In the genomic region with DNA sequence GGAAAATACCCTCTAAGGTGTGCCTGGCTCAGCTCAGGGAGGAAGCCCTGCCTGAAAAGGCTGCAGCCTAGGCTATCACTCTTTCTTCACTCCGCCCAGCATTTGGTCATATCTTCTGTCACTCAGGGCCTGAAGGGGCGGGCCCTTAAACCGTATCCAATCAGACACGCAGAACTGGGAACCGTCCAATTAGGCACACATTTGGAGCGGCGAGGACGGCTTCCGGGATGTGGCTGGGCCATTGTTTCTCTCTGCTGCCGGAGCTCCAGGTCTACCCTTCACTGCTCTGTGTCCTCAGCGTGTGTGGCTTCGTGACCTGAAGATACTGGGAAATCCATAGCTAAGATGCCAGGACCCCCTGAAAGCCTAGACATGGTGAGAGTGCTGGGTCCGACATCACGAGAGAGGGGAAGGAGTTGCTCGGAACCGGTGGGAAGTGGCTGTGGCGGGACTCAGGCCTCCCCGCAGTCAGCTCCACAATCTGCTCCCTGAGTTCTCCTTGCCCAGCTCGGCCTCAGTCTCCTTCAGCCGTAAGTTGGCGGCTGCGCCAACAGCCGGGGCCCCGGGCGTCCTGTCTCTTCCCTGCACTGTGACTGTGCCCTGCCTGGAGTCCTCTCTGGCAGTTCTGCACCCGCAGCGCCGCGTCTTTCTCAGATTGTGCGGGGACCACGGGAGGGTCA, we compare ENCODE assay signal across 1 cellular context.
TF ChIP-seq lines count a peak whose summit lies in the region.

Gene ZNF493 (plus strand): TSS at position 241 of the 680 bp plus-strand sequence. CDS start 105 bp downstream, at position 346.

TF ChIP-seq in HepG2, 621 proteins besides CTCF, POLR2A, EP300 and RAD21 (continued from another document and continues in another):
- TF ChIP-seq, protein P1, sequence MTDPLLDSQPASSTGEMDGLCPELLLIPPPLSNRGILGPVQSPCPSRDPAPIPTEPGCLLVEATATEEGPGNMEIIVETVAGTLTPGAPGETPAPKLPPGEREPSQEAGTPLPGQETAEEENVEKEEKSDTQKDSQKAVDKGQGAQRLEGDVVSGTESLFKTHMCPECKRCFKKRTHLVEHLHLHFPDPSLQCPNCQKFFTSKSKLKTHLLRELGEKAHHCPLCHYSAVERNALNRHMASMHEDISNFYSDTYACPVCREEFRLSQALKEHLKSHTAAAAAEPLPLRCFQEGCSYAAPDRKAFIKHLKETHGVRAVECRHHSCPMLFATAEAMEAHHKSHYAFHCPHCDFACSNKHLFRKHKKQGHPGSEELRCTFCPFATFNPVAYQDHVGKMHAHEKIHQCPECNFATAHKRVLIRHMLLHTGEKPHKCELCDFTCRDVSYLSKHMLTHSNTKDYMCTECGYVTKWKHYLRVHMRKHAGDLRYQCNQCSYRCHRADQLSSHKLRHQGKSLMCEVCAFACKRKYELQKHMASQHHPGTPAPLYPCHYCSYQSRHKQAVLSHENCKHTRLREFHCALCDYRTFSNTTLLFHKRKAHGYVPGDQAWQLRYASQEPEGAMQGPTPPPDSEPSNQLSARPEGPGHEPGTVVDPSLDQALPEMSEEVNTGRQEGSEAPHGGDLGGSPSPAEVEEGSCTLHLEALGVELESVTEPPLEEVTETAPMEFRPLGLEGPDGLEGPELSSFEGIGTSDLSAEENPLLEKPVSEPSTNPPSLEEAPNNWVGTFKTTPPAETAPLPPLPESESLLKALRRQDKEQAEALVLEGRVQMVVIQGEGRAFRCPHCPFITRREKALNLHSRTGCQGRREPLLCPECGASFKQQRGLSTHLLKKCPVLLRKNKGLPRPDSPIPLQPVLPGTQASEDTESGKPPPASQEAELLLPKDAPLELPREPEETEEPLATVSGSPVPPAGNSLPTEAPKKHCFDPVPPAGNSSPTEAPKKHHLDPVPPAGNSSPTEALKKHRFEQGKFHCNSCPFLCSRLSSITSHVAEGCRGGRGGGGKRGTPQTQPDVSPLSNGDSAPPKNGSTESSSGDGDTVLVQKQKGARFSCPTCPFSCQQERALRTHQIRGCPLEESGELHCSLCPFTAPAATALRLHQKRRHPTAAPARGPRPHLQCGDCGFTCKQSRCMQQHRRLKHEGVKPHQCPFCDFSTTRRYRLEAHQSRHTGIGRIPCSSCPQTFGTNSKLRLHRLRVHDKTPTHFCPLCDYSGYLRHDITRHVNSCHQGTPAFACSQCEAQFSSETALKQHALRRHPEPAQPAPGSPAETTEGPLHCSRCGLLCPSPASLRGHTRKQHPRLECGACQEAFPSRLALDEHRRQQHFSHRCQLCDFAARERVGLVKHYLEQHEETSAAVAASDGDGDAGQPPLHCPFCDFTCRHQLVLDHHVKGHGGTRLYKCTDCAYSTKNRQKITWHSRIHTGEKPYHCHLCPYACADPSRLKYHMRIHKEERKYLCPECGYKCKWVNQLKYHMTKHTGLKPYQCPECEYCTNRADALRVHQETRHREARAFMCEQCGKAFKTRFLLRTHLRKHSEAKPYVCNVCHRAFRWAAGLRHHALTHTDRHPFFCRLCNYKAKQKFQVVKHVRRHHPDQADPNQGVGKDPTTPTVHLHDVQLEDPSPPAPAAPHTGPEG (CRISPR knock-in tag; IDR thresholded peaks at IDR 0.05) = no peak
- no peak for TF ChIP-seq ZFP36 (IDR thresholded peaks at IDR 0.05; ENCODE audit: borderline replicate concordance, low read depth, low read length, partially characterized antibody)
- no peak for TF ChIP-seq ATF6 (CRISPR knock-in tag; conservative IDR thresholded peaks at IDR 0.05)
- TF ChIP-seq ZNF703 (CRISPR knock-in tag; IDR thresholded peaks at IDR 0.05; ENCODE audit: borderline replicate concordance) = no peak
- no peak for TF ChIP-seq ZNF44 (CRISPR knock-in tag; IDR thresholded peaks at IDR 0.05)
- TF ChIP-seq ZNF354B (CRISPR knock-in tag; IDR thresholded peaks at IDR 0.05) = no peak
- TF ChIP-seq ZNF224 (CRISPR knock-in tag; IDR thresholded peaks at IDR 0.05) = no peak
- TF ChIP-seq U2AF2 (IDR thresholded peaks at IDR 0.05; ENCODE audit: low read depth, low read length) = no peak
- TF ChIP-seq ZBTB8A (CRISPR knock-in tag; IDR thresholded peaks at IDR 0.05; ENCODE audit: borderline replicate concordance, low read depth) = 0 out of 2 replicates have a peak, but pooled peaks have one; percentile 37
- no peak for TF ChIP-seq MATR3 (CRISPR knock-in tag; IDR thresholded peaks at IDR 0.05)
- TF ChIP-seq GATA4 (IDR thresholded peaks at IDR 0.05; ENCODE audit: borderline replicate concordance, low read depth) = 0 out of 2 replicates have a peak, but pooled peaks have one; percentile 30
- TF ChIP-seq DMAP1 (CRISPR knock-in tag; IDR thresholded peaks at IDR 0.05) = peak; percentile 31; the same call in 1 of the 2 replicates
- TF ChIP-seq ZC3H4 (CRISPR knock-in tag; IDR thresholded peaks at IDR 0.05; ENCODE audit: borderline replicate concordance) = no peak
- no peak for TF ChIP-seq ZNF552 (CRISPR knock-in tag; IDR thresholded peaks at IDR 0.05; ENCODE audit: borderline replicate concordance)
- no peak for TF ChIP-seq ZSCAN20 (CRISPR knock-in tag; IDR thresholded peaks at IDR 0.05; ENCODE audit: borderline replicate concordance)
- TF ChIP-seq, protein P2, sequence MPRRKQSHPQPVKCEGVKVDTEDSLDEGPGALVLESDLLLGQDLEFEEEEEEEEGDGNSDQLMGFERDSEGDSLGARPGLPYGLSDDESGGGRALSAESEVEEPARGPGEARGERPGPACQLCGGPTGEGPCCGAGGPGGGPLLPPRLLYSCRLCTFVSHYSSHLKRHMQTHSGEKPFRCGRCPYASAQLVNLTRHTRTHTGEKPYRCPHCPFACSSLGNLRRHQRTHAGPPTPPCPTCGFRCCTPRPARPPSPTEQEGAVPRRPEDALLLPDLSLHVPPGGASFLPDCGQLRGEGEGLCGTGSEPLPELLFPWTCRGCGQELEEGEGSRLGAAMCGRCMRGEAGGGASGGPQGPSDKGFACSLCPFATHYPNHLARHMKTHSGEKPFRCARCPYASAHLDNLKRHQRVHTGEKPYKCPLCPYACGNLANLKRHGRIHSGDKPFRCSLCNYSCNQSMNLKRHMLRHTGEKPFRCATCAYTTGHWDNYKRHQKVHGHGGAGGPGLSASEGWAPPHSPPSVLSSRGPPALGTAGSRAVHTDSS (CRISPR knock-in tag; conservative IDR thresholded peaks at IDR 0.05) = no peak
- TF ChIP-seq ZNF512B (CRISPR knock-in tag; IDR thresholded peaks at IDR 0.05; ENCODE audit: borderline replicate concordance) = 0 out of 2 replicates have a peak, but pooled peaks have one; percentile 52
- peak; percentile 94 for TF ChIP-seq POGZ (CRISPR knock-in tag; IDR thresholded peaks at IDR 0.05)
- TF ChIP-seq ZFP36L1 (CRISPR knock-in tag; IDR thresholded peaks at IDR 0.05) = no peak
- no peak for TF ChIP-seq ZSCAN30 (CRISPR knock-in tag; IDR thresholded peaks at IDR 0.05)
- TF ChIP-seq NR2F6 (IDR thresholded peaks at IDR 0.05) = no peak
- TF ChIP-seq NR2F6 (CRISPR knock-in tag; IDR thresholded peaks at IDR 0.05) = no peak
- no peak for TF ChIP-seq SIX4 (CRISPR knock-in tag; IDR thresholded peaks at IDR 0.05)
- no peak for TF ChIP-seq ZNF619 (CRISPR knock-in tag; IDR thresholded peaks at IDR 0.05)
- no peak for TF ChIP-seq BATF2 (CRISPR knock-in tag; IDR thresholded peaks at IDR 0.05)
- TF ChIP-seq, protein P3, sequence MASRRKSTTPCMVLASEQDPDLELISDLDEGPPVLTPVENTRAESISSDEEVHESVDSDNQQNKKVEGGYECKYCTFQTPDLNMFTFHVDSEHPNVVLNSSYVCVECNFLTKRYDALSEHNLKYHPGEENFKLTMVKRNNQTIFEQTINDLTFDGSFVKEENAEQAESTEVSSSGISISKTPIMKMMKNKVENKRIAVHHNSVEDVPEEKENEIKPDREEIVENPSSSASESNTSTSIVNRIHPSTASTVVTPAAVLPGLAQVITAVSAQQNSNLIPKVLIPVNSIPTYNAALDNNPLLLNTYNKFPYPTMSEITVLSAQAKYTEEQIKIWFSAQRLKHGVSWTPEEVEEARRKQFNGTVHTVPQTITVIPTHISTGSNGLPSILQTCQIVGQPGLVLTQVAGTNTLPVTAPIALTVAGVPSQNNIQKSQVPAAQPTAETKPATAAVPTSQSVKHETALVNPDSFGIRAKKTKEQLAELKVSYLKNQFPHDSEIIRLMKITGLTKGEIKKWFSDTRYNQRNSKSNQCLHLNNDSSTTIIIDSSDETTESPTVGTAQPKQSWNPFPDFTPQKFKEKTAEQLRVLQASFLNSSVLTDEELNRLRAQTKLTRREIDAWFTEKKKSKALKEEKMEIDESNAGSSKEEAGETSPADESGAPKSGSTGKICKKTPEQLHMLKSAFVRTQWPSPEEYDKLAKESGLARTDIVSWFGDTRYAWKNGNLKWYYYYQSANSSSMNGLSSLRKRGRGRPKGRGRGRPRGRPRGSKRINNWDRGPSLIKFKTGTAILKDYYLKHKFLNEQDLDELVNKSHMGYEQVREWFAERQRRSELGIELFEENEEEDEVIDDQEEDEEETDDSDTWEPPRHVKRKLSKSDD (CRISPR knock-in tag; IDR thresholded peaks at IDR 0.05; ENCODE audit: low read depth) = no peak
- TF ChIP-seq ZNF143 (CRISPR knock-in tag; IDR thresholded peaks at IDR 0.05) = 0 out of 2 replicates have a peak, but pooled peaks have one; percentile 20
